In genomic region chr6:38142178-38142902, GRCh38 we compare ENCODE assay signal across 20 cellular contexts.
DNase-seq lines count a peak whose midpoint lies in the region; ATAC-seq and TF ChIP-seq lines count a peak whose summit lies in the region.
"Had no signal": no experiment of that assay in that cellular context is flagged by ENCODE, and none has a peak within 500 bp of the region (broad histone marks: within the 10 kb centered on the region; RNA-seq: fewer than 3 reads in every experiment).

No MANE protein-coding gene starts in this region.

- no peaks in the 10 kb centered on the region for H3K9me3 Mint-ChIP-seq in effector memory CD8-positive, alpha-beta T cell
- H3K9me3 Mint-ChIP-seq in osteocyte (ENCODE audit: unreplicated experiment), result peaks cover 5% of the 10 kb centered on the region
- H3K9me3 Mint-ChIP-seq: CD4-positive, CD25-positive, alpha-beta regulatory T cell had no signal

- H3K27ac ChIP-seq in cardiac muscle cell (peak overlapping the region; percentile 55), VCaP (peak overlapping the region; percentile 85)
- H3K27ac ChIP-seq: BLaER1, GM23248 had no signal

- peaks cover 17 to 39% of the 10 kb centered on the region in 2 donors for H3K4me1 Mint-ChIP-seq in effector memory CD8-positive, alpha-beta T cell (ENCODE audit: low read depth in 2 of 2)
- peaks cover 25% of the 10 kb centered on the region for H3K4me1 Mint-ChIP-seq in osteocyte (ENCODE audit: unreplicated experiment)

- no peak overlapping the region for H3K4me3 Mint-ChIP-seq in effector memory CD8-positive, alpha-beta T cell
- no peak overlapping the region for H3K4me3 Mint-ChIP-seq in osteocyte (ENCODE audit: unreplicated experiment)

- peak overlapping the region; percentile 16 to 23 for H3K27ac Mint-ChIP-seq in effector memory CD8-positive, alpha-beta T cell
- peak overlapping the region; percentile 25 for H3K27ac Mint-ChIP-seq in osteocyte (ENCODE audit: unreplicated experiment)

- no peaks in the 10 kb centered on the region for H3K27me3 Mint-ChIP-seq in effector memory CD8-positive, alpha-beta T cell
- H3K27me3 Mint-ChIP-seq in osteocyte (ENCODE audit: unreplicated experiment), result no peaks in the 10 kb centered on the region
- H3K27me3 Mint-ChIP-seq: CD4-positive, CD25-positive, alpha-beta regulatory T cell had no signal

- peaks cover 20% of the 10 kb centered on the region for H3K36me3 Mint-ChIP-seq in effector memory CD8-positive, alpha-beta T cell (ENCODE audit: insufficient read depth)
- peaks cover 27% of the 10 kb centered on the region for H3K36me3 Mint-ChIP-seq in osteocyte (ENCODE audit: unreplicated experiment)

- no peaks in the 10 kb centered on the region for H3K36me3 ChIP-seq in cardiac muscle cell

- no peaks in the 10 kb centered on the region for H3K9me3 ChIP-seq in cardiac muscle cell (ENCODE audit: low read depth)
- H3K9me3 ChIP-seq: BLaER1, MG63, SK-N-SH had no signal

- no peak for ATAC-seq in Right ventricle myocardium superior (ENCODE audit: poor library complexity)
- no peak for ATAC-seq in effector memory CD8-positive, alpha-beta T cell (replicated peaks)

- no peaks in the 10 kb centered on the region for H3K27me3 ChIP-seq in cardiac muscle cell
- H3K27me3 ChIP-seq: BLaER1, MG63 had no signal

- peaks cover 15% of the 10 kb centered on the region for H3K4me1 ChIP-seq in cardiac muscle cell (ENCODE audit: low read depth)

- intact Hi-C loops in Right ventricle myocardium superior (cut with DNase I), result no loop called here
- intact Hi-C loops in posterior vena cava (cut with DNase I), result no loop called here

- TF ChIP-seq CTCF in cardiac muscle cell (IDR thresholded peaks at IDR 0.05; ENCODE audit: low read depth, low read length) (no peak), VCaP (conservative IDR thresholded peaks at IDR 0.05) (no peak), osteocyte (IDR thresholded peaks at IDR 0.05) (no peak)

- DNase-seq in cardiac muscle cell (ENCODE audit: low read depth in 1 of 2, low spot score in 1 of 2) (no peak), Right ventricle myocardium superior (no peak), osteocyte (ENCODE audit: extremely low spot score, unreplicated experiment) (peak; percentile 42), hippocampal formation (lab: John Stamatoyannopoulos, UW) (no peak), posterior vena cava (ENCODE audit: low spot score) (no peak), NCI-H128 (lab: John Stamatoyannopoulos, UW; ENCODE audit: unreplicated experiment) (no peak)
- no peak for DNase-seq in effector memory CD8-positive, alpha-beta T cell
- DNase-seq: 8988T; ACHN; CD4-positive, CD25-positive, alpha-beta regulatory T cell; GM23248; H7; KG1; MG63; NCI-H2171; NCI-H226; NCI-H510A; SK-N-SH had no signal

- no peak overlapping the region for H3K4me3 ChIP-seq in cardiac muscle cell
- H3K4me3 ChIP-seq: BLaER1, GM23248, MG63 had no signal
